ENCODE assay signal across 1 cellular context in the genomic region with DNA sequence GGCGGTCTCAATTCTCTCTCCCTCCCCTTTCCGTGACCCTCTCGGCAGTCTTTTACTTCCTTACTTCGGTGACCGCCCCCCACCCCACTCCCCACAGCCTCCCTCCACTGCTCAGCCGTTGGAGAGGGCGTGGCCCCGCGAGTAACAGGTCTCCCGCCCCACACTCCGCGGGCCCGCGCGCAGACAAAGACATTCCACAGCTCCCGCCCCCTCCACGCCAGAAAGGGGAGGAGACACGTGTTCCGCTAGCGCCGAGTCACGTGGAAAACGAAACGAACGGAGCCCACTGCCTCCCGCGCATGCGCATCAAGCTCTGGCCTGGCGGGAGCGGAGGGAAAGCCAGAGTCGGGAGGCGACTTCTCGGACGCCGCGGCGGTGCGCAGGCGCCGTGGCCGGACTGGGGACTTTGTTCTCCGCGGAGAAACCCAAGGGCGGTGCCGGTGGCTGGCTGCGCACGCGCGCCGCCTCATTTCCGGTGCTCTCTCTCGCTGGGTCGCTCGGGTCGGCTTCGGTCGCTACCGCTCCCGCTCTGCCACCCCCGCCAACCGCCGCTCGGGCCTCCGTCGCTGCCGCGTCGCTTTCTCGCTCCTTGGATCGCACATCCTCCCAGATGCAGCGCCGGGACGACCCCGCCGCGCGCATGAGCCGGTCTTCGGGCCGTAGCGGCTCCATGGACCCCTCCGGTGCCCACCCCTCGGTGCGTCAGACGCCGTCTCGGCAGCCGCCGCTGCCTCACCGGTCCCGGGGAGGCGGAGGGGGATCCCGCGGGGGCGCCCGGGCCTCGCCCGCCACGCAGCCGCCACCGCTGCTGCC.
TF ChIP-seq lines count a peak whose summit lies in the region.

A gene with protein sequence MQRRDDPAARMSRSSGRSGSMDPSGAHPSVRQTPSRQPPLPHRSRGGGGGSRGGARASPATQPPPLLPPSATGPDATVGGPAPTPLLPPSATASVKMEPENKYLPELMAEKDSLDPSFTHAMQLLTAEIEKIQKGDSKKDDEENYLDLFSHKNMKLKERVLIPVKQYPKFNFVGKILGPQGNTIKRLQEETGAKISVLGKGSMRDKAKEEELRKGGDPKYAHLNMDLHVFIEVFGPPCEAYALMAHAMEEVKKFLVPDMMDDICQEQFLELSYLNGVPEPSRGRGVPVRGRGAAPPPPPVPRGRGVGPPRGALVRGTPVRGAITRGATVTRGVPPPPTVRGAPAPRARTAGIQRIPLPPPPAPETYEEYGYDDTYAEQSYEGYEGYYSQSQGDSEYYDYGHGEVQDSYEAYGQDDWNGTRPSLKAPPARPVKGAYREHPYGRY (plus strand): TSS at position 483 of the 813 bp plus-strand sequence. CDS start 128 bp downstream, at position 611.

TF ChIP-seq in liver, 16 proteins besides CTCF, POLR2A, EP300 and RAD21 (continued from another document):
- TF ChIP-seq, protein P1, sequence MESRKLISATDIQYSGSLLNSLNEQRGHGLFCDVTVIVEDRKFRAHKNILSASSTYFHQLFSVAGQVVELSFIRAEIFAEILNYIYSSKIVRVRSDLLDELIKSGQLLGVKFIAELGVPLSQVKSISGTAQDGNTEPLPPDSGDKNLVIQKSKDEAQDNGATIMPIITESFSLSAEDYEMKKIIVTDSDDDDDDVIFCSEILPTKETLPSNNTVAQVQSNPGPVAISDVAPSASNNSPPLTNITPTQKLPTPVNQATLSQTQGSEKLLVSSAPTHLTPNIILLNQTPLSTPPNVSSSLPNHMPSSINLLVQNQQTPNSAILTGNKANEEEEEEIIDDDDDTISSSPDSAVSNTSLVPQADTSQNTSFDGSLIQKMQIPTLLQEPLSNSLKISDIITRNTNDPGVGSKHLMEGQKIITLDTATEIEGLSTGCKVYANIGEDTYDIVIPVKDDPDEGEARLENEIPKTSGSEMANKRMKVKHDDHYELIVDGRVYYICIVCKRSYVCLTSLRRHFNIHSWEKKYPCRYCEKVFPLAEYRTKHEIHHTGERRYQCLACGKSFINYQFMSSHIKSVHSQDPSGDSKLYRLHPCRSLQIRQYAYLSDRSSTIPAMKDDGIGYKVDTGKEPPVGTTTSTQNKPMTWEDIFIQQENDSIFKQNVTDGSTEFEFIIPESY (IDR thresholded peaks at IDR 0.05) = peak; percentile 67
